Comparison of ENCODE assay signal across 22 cellular contexts in the genomic region with DNA sequence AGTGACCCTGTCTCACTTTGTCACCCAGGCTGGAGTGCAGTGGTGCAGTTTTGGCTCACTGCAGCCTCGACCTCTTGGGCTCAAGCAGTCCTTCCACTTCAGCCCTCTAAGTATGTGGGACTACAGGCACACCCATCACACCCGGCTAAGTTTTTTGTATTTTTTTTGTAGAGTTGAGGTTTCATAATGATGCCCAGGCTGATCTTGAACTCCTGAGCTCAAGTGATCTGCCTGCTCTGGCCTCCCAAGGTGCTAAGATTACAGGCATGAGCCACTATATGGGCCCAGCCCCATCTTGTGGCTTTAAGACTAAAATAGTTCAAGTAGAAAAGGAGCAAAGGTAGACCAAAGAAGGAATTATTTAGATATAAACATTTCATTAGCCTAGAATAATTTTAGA.
DNase-seq lines count a peak whose midpoint lies in the region; ATAC-seq, FAIRE-seq and TF ChIP-seq lines count a peak whose summit lies in the region.
"Had no signal": no experiment of that assay in that cellular context is flagged by ENCODE, and none has a peak within 500 bp of the region (broad histone marks: within the 10 kb centered on the region; RNA-seq: fewer than 3 reads in every experiment).

No MANE protein-coding gene starts in this region.

- H3K36me3 ChIP-seq in MM.1S (replicated peaks; ENCODE audit: insufficient read depth, low read length), result no peaks in the 10 kb centered on the region
- H3K36me3 ChIP-seq in neural progenitor cell, result peaks cover 3% of the 10 kb centered on the region
- H3K36me3 ChIP-seq in esophagus muscularis mucosa, result peaks cover 0 to 3% (median 0%) of the 10 kb centered on the region in 4 donors
- no peaks in the 10 kb centered on the region for H3K36me3 ChIP-seq in effector memory CD4-positive, alpha-beta T cell (ENCODE audit: control insufficient read depth, insufficient read depth, low read length)

- H3K9me3 ChIP-seq in MM.1S (replicated peaks; ENCODE audit: insufficient read depth, low read length) (no peaks in the 10 kb centered on the region), neural progenitor cell (ENCODE audit: low read depth) (no peaks in the 10 kb centered on the region), esophagus muscularis mucosa (no peaks in the 10 kb centered on the region)
- H3K9me3 ChIP-seq in effector memory CD4-positive, alpha-beta T cell (ENCODE audit: control insufficient read depth, low read length), result no peaks in the 10 kb centered on the region

- no peaks in the 10 kb centered on the region for H3K9me2 ChIP-seq in MM.1S (replicated peaks; ENCODE audit: insufficient read depth, low read length)

- H2AFZ ChIP-seq in MM.1S (ENCODE audit: low read length), result no peak overlapping the region
- H2AFZ ChIP-seq in neural progenitor cell (replicated peaks), result no peak overlapping the region
- H2AFZ ChIP-seq: PC-9 had no signal

- peak overlapping the region; percentile 79 for H3K27ac Mint-ChIP-seq in neural progenitor cell
- no peak overlapping the region for H3K27ac Mint-ChIP-seq in stimulated activated memory B cell treated with anti-CD40 and anti-IgM and Interleukin-4, amounts not matched to agents 10 μg/mL and 1 μg/mL and 100 μg/mL, for 72 hours

- WGBS in esophagus muscularis mucosa, result 91% methylated on average over 2 of the region's 2 CpGs

- H3K9ac ChIP-seq in MM.1S (ENCODE audit: low read length) (no peak overlapping the region), neural progenitor cell (no peak overlapping the region)

- no peaks in the 10 kb centered on the region for H3K27me3 ChIP-seq in MM.1S (replicated peaks; ENCODE audit: insufficient read depth, low read length)
- no peaks in the 10 kb centered on the region for H3K27me3 ChIP-seq in neural progenitor cell
- no peaks in the 10 kb centered on the region for H3K27me3 ChIP-seq in esophagus muscularis mucosa
- no peaks in the 10 kb centered on the region for H3K27me3 ChIP-seq in effector memory CD4-positive, alpha-beta T cell (replicated peaks; ENCODE audit: control insufficient read depth, insufficient read depth, low read length, poor library complexity, severe bottlenecking)

- H3K27ac ChIP-seq in MM.1S (ENCODE audit: low read length), result no peak overlapping the region
- no peak overlapping the region for H3K27ac ChIP-seq in neural progenitor cell
- no peak overlapping the region for H3K27ac ChIP-seq in esophagus muscularis mucosa (replicated peaks in 1 of 4)
- H3K27ac ChIP-seq in effector memory CD4-positive, alpha-beta T cell (ENCODE audit: insufficient read depth, low read length, poor library complexity, severe bottlenecking), result no peak overlapping the region
- H3K27ac ChIP-seq: PC-9 had no signal

- H4K20me1 ChIP-seq in MM.1S (ENCODE audit: insufficient read depth, low read length), result no peaks in the 10 kb centered on the region
- H4K20me1 ChIP-seq in neural progenitor cell (ENCODE audit: low read depth), result peaks cover 24% of the 10 kb centered on the region

- H3K27me3 Mint-ChIP-seq in neural progenitor cell (ENCODE audit: insufficient read depth, low read depth), result no peaks in the 10 kb centered on the region
- no peaks in the 10 kb centered on the region for H3K27me3 Mint-ChIP-seq in stimulated activated memory B cell treated with anti-CD40 and anti-IgM and Interleukin-4, amounts not matched to agents 10 μg/mL and 1 μg/mL and 100 μg/mL, for 72 hours

- H3K4me1 ChIP-seq in MM.1S (ENCODE audit: low read length), result peaks cover 7% of the 10 kb centered on the region; the same call in 1 of the 2 replicates
- H3K4me1 ChIP-seq in neural progenitor cell, result no peaks in the 10 kb centered on the region
- peaks cover 0 to 42% (median 32%) of the 10 kb centered on the region in 4 donors for H3K4me1 ChIP-seq in esophagus muscularis mucosa
- H3K4me1 ChIP-seq in effector memory CD4-positive, alpha-beta T cell (ENCODE audit: control insufficient read depth, insufficient read depth, low read length, poor library complexity, severe bottlenecking), result no peaks in the 10 kb centered on the region

- peaks cover 2% of the 10 kb centered on the region for H3K4me1 Mint-ChIP-seq in neural progenitor cell
- H3K4me1 Mint-ChIP-seq in stimulated activated memory B cell treated with anti-CD40 and anti-IgM and Interleukin-4, amounts not matched to agents 10 μg/mL and 1 μg/mL and 100 μg/mL, for 72 hours, result peaks cover 27% of the 10 kb centered on the region
- H3K4me1 Mint-ChIP-seq: CD14-positive monocyte, nephron had no signal

- DNase-seq in GM12892 (ENCODE audit: insufficient read length), result no peak
- peak; percentile 42 for DNase-seq in MM.1S
- DNase-seq in epithelial cell of esophagus (ENCODE audit: low read depth), result peak; percentile 6
- DNase-seq in neural progenitor cell (ENCODE audit: low spot score), result no peak
- no peak for DNase-seq in esophagus muscularis mucosa (ENCODE audit: extremely low spot score)
- no peak for DNase-seq in effector memory CD4-positive, alpha-beta T cell
- DNase-seq: HCEC 1CT; head of caudate nucleus; Karpas-422; midbrain; NCI-H1092 treated with DMSO at 0.1 percent for 48 hours; NCI-H1930; NCI-H226; PC-9; SHP77 treated with DMSO at 0.1 percent for 48 hours; stimulated activated CD4-positive, alpha-beta T cell treated with anti-CD3 and anti-CD28 coated beads, Interleukin-15, amount 100 ng/mL, for 24 hours; SW 1271 had no signal

- no peak for TF ChIP-seq POLR2A in GM12892 (IDR thresholded peaks at IDR 0.05; ENCODE audit: low read depth, low read length)
- no peak for TF ChIP-seq POLR2A in esophagus muscularis mucosa (IDR thresholded peaks at IDR 0.05; ENCODE audit: low read depth)

- TF ChIP-seq EP300 in esophagus muscularis mucosa (IDR thresholded peaks at IDR 0.05), result no peak

- FAIRE-seq in GM12892 (lab: Jason Lieb, UNC), result peak; percentile 30

- ATAC-seq in stimulated activated memory B cell treated with anti-CD40 and anti-IgM and Interleukin-4, amounts not matched to agents 10 μg/mL and 1 μg/mL and 100 μg/mL, for 72 hours, result no peak
- ATAC-seq: activated naive CD4-positive, alpha-beta T cell treated with anti-CD3 and anti-CD28 coated beads, Interleukin-2, amount 50 U/mL, for 72 hours; sciatic nerve had no signal

- H3K4me3 Mint-ChIP-seq in neural progenitor cell, result no peak overlapping the region
- no peak overlapping the region for H3K4me3 Mint-ChIP-seq in stimulated activated memory B cell treated with anti-CD40 and anti-IgM and Interleukin-4, amounts not matched to agents 10 μg/mL and 1 μg/mL and 100 μg/mL, for 72 hours
- H3K4me3 Mint-ChIP-seq: CD14-positive monocyte, nephron had no signal

- peaks cover 67% of the 10 kb centered on the region for H3K79me2 ChIP-seq in MM.1S (ENCODE audit: low read length)
- H3K79me2 ChIP-seq in neural progenitor cell (ENCODE audit: low read depth), result peaks cover 100% of the 10 kb centered on the region

- no peak overlapping the region for H3K4me3 ChIP-seq in MM.1S (ENCODE audit: low read length)
- H3K4me3 ChIP-seq in epithelial cell of esophagus (ENCODE audit: low read length), result no peak overlapping the region
- no peak overlapping the region for H3K4me3 ChIP-seq in neural progenitor cell
- no peak overlapping the region for H3K4me3 ChIP-seq in esophagus muscularis mucosa
- H3K4me3 ChIP-seq in effector memory CD4-positive, alpha-beta T cell (ENCODE audit: insufficient read depth, low read depth, low read length, poor library complexity, severe bottlenecking), result no peak overlapping the region
- H3K4me3 ChIP-seq: PC-9 had no signal

- H3K4me2 ChIP-seq in MM.1S (ENCODE audit: low read depth, low read length) (no peak overlapping the region), neural progenitor cell (no peak overlapping the region)
- H3K4me2 ChIP-seq: PC-9 had no signal

- no peaks in the 10 kb centered on the region for H3K9me3 Mint-ChIP-seq in neural progenitor cell
- no peaks in the 10 kb centered on the region for H3K9me3 Mint-ChIP-seq in stimulated activated memory B cell treated with anti-CD40 and anti-IgM and Interleukin-4, amounts not matched to agents 10 μg/mL and 1 μg/mL and 100 μg/mL, for 72 hours
- H3K9me3 Mint-ChIP-seq: activated naive CD4-positive, alpha-beta T cell treated with anti-CD3 and anti-CD28 coated beads, Interleukin-2, amount 50 U/mL, for 72 hours; nephron had no signal

- no peaks in the 10 kb centered on the region for H3F3A ChIP-seq in MM.1S (ENCODE audit: insufficient read depth, low read length)
- peaks cover 15% of the 10 kb centered on the region for H3F3A ChIP-seq in neural progenitor cell (ENCODE audit: low read depth)

- TF ChIP-seq CTCF in MM.1S (IDR thresholded peaks at IDR 0.05; ENCODE audit: low read length) (peak; percentile 20; the same call in 1 of the 2 replicates), epithelial cell of esophagus (IDR thresholded peaks at IDR 0.05; ENCODE audit: insufficient read depth, low read depth, low read length, missing control alignments) (no peak), neural progenitor cell (IDR thresholded peaks at IDR 0.05) (no peak), esophagus muscularis mucosa (IDR thresholded peaks at IDR 0.05) (no peak)

- intact Hi-C loops in esophagus muscularis mucosa (cut with DNase I), result no loop called here

- H3K36me3 Mint-ChIP-seq in neural progenitor cell, result peaks cover 16% of the 10 kb centered on the region
- peaks cover 37% of the 10 kb centered on the region for H3K36me3 Mint-ChIP-seq in stimulated activated memory B cell treated with anti-CD40 and anti-IgM and Interleukin-4, amounts not matched to agents 10 μg/mL and 1 μg/mL and 100 μg/mL, for 72 hours

Comparison
In these comparisons a context has a peak if more than half of its experiments do, and no peak if none do; other contexts are left out.
1. DNase-seq: peak in MM.1S (single experiment) and epithelial cell of esophagus (single experiment); none in GM12892 (single experiment), neural progenitor cell (single experiment), esophagus muscularis mucosa (single experiment) and effector memory CD4-positive, alpha-beta T cell (0 of 3).